Comparison of ENCODE assay signal across 8 cellular contexts in the genomic region with DNA sequence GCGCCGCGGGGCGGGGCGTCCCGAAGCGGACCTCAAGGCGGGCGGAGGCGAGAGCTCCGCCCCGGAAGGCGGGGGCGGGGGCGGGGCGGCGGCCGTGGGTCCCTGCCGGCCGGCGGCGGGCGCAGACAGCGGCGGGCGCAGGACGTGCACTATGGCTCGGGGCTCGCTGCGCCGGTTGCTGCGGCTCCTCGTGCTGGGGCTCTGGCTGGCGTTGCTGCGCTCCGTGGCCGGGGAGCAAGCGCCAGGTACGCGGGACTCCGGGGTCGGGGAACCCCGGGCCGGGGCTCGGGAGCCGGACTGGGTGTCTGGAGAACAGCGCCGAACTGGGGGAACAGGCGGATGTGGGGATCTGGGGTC. TPM values are rescaled to one million over a fixed set of nuclear protein-coding genes. Genes with fewer than 3 reads are reported as not detected.
DNase-seq lines count a peak whose midpoint lies in the region; ATAC-seq and TF ChIP-seq lines count a peak whose summit lies in the region.

Gene TNFRSF12A (plus strand): TSS at position 122 of the 357 bp plus-strand sequence. CDS start 30 bp downstream, at position 152.

- no peak for TF ChIP-seq CTCF in OCI-LY3 (IDR thresholded peaks at IDR 0.05; ENCODE audit: low read depth, low read length)
- TF ChIP-seq CTCF in esophagus muscularis mucosa (IDR thresholded peaks at IDR 0.05) = peak in 1 of 3 experiments; percentile 12
- TF ChIP-seq CTCF in stomach (IDR thresholded peaks at IDR 0.05) = no peak

- H3K4me1 ChIP-seq in CD4-positive, CD25-positive, alpha-beta regulatory T cell (ENCODE audit: control insufficient read depth, insufficient read depth, low read length, poor library complexity, severe bottlenecking) = peaks cover 52% of the 10 kb centered on the region
- peaks cover 32% of the 10 kb centered on the region for H3K4me1 ChIP-seq in OCI-LY3 (ENCODE audit: low read length)
- H3K4me1 ChIP-seq in esophagus muscularis mucosa = peaks cover 46 to 67% (median 63%) of the 10 kb centered on the region in 4 donors
- peaks cover 15 to 34% of the 10 kb centered on the region in 2 donors for H3K4me1 ChIP-seq in muscle layer of duodenum (ENCODE audit: control insufficient read depth in 1 of 2, insufficient read depth in 2 of 2, low read length in 2 of 2)
- H3K4me1 ChIP-seq in stomach = peaks cover 38 to 76% (median 70%) of the 10 kb centered on the region in 4 donors

- no peaks in the 10 kb centered on the region for H3K79me2 ChIP-seq in OCI-LY3 (ENCODE audit: low read length)

- peaks cover 15% of the 10 kb centered on the region for H3K27me3 Mint-ChIP-seq in CD4-positive, CD25-positive, alpha-beta regulatory T cell
- peaks cover 17% of the 10 kb centered on the region for H3K27me3 Mint-ChIP-seq in activated T-cell treated with anti-CD3 and anti-CD28 coated beads, Interleukin-2, amount 50 U/mL, for 72 hours (ENCODE audit: low read depth)

- peak; percentile 69 for TF ChIP-seq POLR2A in esophagus muscularis mucosa (IDR thresholded peaks at IDR 0.05; ENCODE audit: low read depth)
- TF ChIP-seq POLR2A in stomach (IDR thresholded peaks at IDR 0.05) = peak in 1 of 4 donors; percentile 66

- H3K9me3 Mint-ChIP-seq in CD4-positive, CD25-positive, alpha-beta regulatory T cell = no peaks in the 10 kb centered on the region
- H3K9me3 Mint-ChIP-seq in activated T-cell treated with anti-CD3 and anti-CD28 coated beads, Interleukin-2, amount 50 U/mL, for 72 hours = no peaks in the 10 kb centered on the region

- peak within 1 kb of the TSS; percentile 59 for H3K4me3 ChIP-seq in CD4-positive, CD25-positive, alpha-beta regulatory T cell (ENCODE audit: low read depth, low read length)
- H3K4me3 ChIP-seq in OCI-LY3 (ENCODE audit: low read length) = peak within 1 kb of the TSS; percentile 90
- peak within 1 kb of the TSS; percentile 66 to 86 (median 74) for H3K4me3 ChIP-seq in esophagus muscularis mucosa
- H3K4me3 ChIP-seq in muscle layer of duodenum (ENCODE audit: low read depth in 1 of 2, low read length in 2 of 2) = peak within 1 kb of the TSS; percentile 81 to 85
- peak within 1 kb of the TSS; percentile 63 to 85 (median 72) for H3K4me3 ChIP-seq in stomach

- peak within 1 kb of the TSS; percentile 49 for H3K9ac ChIP-seq in OCI-LY3 (ENCODE audit: low read length)

- H4K20me1 ChIP-seq in OCI-LY3 (ENCODE audit: insufficient read depth, low read length) = no peaks in the 10 kb centered on the region

- no peaks in the 10 kb centered on the region for H3K27me3 ChIP-seq in CD4-positive, CD25-positive, alpha-beta regulatory T cell (ENCODE audit: control insufficient read depth, insufficient read depth, low read length)
- no peaks in the 10 kb centered on the region for H3K27me3 ChIP-seq in OCI-LY3 (ENCODE audit: low read depth, low read length)
- peaks cover 0 to 30% (median 20%) of the 10 kb centered on the region in 4 donors for H3K27me3 ChIP-seq in esophagus muscularis mucosa
- H3K27me3 ChIP-seq in muscle layer of duodenum (ENCODE audit: low read depth, low read length) = peaks cover 14% of the 10 kb centered on the region
- H3K27me3 ChIP-seq in stomach = peaks cover 0 to 34% (median 20%) of the 10 kb centered on the region in 3 donors

- DNase-seq in CD4-positive, CD25-positive, alpha-beta regulatory T cell = peak; percentile 51 to 82 (median 63)
- DNase-seq in H4 (ENCODE audit: low spot score) (peak; percentile 63), esophagus muscularis mucosa (ENCODE audit: extremely low spot score) (peak; percentile 93), stomach (peak; percentile 81)
- DNase-seq in activated T-cell treated with anti-CD3 and anti-CD28 coated beads, Interleukin-2, amount 50 U/mL, for 72 hours = peak; percentile 77 to 84

- peaks cover 4 to 57% (median 26%) of the 10 kb centered on the region in 4 donors for H3K4me1 Mint-ChIP-seq in CD4-positive, CD25-positive, alpha-beta regulatory T cell
- peaks cover 65% of the 10 kb centered on the region for H3K4me1 Mint-ChIP-seq in activated T-cell treated with anti-CD3 and anti-CD28 coated beads, Interleukin-2, amount 50 U/mL, for 72 hours (ENCODE audit: low read depth)

- H3K27ac Mint-ChIP-seq in CD4-positive, CD25-positive, alpha-beta regulatory T cell = peak within 1 kb of the TSS; percentile 66 to 80 (median 71)
- peak within 1 kb of the TSS; percentile 40 for H3K27ac Mint-ChIP-seq in activated T-cell treated with anti-CD3 and anti-CD28 coated beads, Interleukin-2, amount 50 U/mL, for 72 hours

- no peaks in the 10 kb centered on the region for H3K36me3 ChIP-seq in CD4-positive, CD25-positive, alpha-beta regulatory T cell (ENCODE audit: control insufficient read depth, insufficient read depth, low read length)
- H3K36me3 ChIP-seq in OCI-LY3 (replicated peaks; ENCODE audit: low read depth, low read length) = no peaks in the 10 kb centered on the region
- H3K36me3 ChIP-seq in esophagus muscularis mucosa = peaks cover 0 to 4% (median 0%) of the 10 kb centered on the region in 4 donors
- H3K36me3 ChIP-seq in muscle layer of duodenum (ENCODE audit: control insufficient read depth in 1 of 2, insufficient read depth in 2 of 2, low read length in 2 of 2) = peaks cover 3 to 24% of the 10 kb centered on the region in 2 donors
- H3K36me3 ChIP-seq in stomach = no peaks in the 10 kb centered on the region

- H3K4me3 Mint-ChIP-seq in CD4-positive, CD25-positive, alpha-beta regulatory T cell = peak within 1 kb of the TSS; percentile 88 to 98 (median 90)
- peak within 1 kb of the TSS; percentile 83 to 85 for H3K4me3 Mint-ChIP-seq in activated T-cell treated with anti-CD3 and anti-CD28 coated beads, Interleukin-2, amount 50 U/mL, for 72 hours

- H3K27ac ChIP-seq in CD4-positive, CD25-positive, alpha-beta regulatory T cell (ENCODE audit: insufficient read depth, low read length, poor library complexity, severe bottlenecking) = peak within 1 kb of the TSS; percentile 91
- no peak within 1 kb of the TSS for H3K27ac ChIP-seq in OCI-LY3 (ENCODE audit: low read length)
- H3K27ac ChIP-seq in esophagus muscularis mucosa (replicated peaks in 1 of 4) = peak within 1 kb of the TSS; percentile 96 to 99 (median 98)
- peak within 1 kb of the TSS; percentile 95 for H3K27ac ChIP-seq in muscle layer of duodenum (ENCODE audit: low read length)
- peak within 1 kb of the TSS; percentile 97 to 99 (median 98) for H3K27ac ChIP-seq in stomach

- TF ChIP-seq EP300 in esophagus muscularis mucosa (IDR thresholded peaks at IDR 0.05) (no peak), stomach (IDR thresholded peaks at IDR 0.05) (no peak)

- H2AFZ ChIP-seq in OCI-LY3 (ENCODE audit: low read depth, low read length) = peak within 1 kb of the TSS; percentile 86; the same call in 1 of the 2 replicates

- no CpG with 5 or more reads among the region's 49 CpGs for WGBS in esophagus muscularis mucosa
- WGBS in stomach, 5 donors = 0 to 1% (median 1%) methylated on average over 9 to 49 of the region's 49 CpGs

- H3K9me3 ChIP-seq in CD4-positive, CD25-positive, alpha-beta regulatory T cell (ENCODE audit: control insufficient read depth in 2 of 2, low read length in 2 of 2) = no peaks in the 10 kb centered on the region
- no peaks in the 10 kb centered on the region for H3K9me3 ChIP-seq in OCI-LY3 (ENCODE audit: insufficient read depth, low read length)
- H3K9me3 ChIP-seq in esophagus muscularis mucosa = no peaks in the 10 kb centered on the region
- H3K9me3 ChIP-seq in muscle layer of duodenum (ENCODE audit: control insufficient read depth in 1 of 2, low read length in 2 of 2) = no peaks in the 10 kb centered on the region
- no peaks in the 10 kb centered on the region for H3K9me3 ChIP-seq in stomach

- intact Hi-C loops in esophagus muscularis mucosa (cut with DNase I) (no loop called here), stomach (cut with DNase I; ENCODE audit: low total_unique reads) (no loop called here)

- peak; percentile 7 to 12 for ATAC-seq in CD4-positive, CD25-positive, alpha-beta regulatory T cell (ENCODE audit: low read depth in 2 of 2)
- ATAC-seq in activated T-cell treated with anti-CD3 and anti-CD28 coated beads, Interleukin-2, amount 50 U/mL, for 72 hours (replicated peaks in 1 of 2) = peak; percentile 33 to 36
- ATAC-seq in HG02970 (IDR thresholded peaks at IDR 0.05; ENCODE audit: low FRiP score, unreplicated experiment) = no peak

- peak within 1 kb of the TSS; percentile 96 for H3K4me2 ChIP-seq in OCI-LY3 (ENCODE audit: low read length)

- H3K36me3 Mint-ChIP-seq in CD4-positive, CD25-positive, alpha-beta regulatory T cell = peaks cover 4% of the 10 kb centered on the region
- H3K36me3 Mint-ChIP-seq in activated T-cell treated with anti-CD3 and anti-CD28 coated beads, Interleukin-2, amount 50 U/mL, for 72 hours (ENCODE audit: insufficient read depth in 2 of 2) = no peaks in the 10 kb centered on the region

RNA-seq across cellular contexts. Expression of gene TNFRSF12A, which starts in this region (rescaled TPM):
- total RNA-seq in CD4-positive, CD25-positive, alpha-beta regulatory T cell = 0.94 TPM
- polyA plus RNA-seq in CD4-positive, CD25-positive, alpha-beta regulatory T cell = 1 to 10 TPM in 1 of 4 donors, under 1 TPM in 2, not detected in 1; 0.69 to 1.2 (median 0.78) TPM
- 312 and 417 TPM in 2 replicates for total RNA-seq in H4 (2014; rRNA removed; shearing (Covaris generic))
- 1 to 10 TPM; 3.9 to 4.0 TPM for total RNA-seq in activated T-cell treated with anti-CD3 and anti-CD28 coated beads, Interleukin-2, amount 50 U/mL, for 72 hours
- total RNA-seq in esophagus muscularis mucosa (100 to 1,000 TPM in 1 of 4 donors, 10 to 100 TPM in 3; 20.9 to 140 (median 57.5) TPM), stomach (100 to 1,000 TPM in 2 of 5 donors, 10 to 100 TPM in 2, 1 to 10 TPM in 1; 1.8 to 134 (median 77.2) TPM)
- polyA plus RNA-seq in stomach = 100 to 1,000 TPM in 1 of 3 donors, 10 to 100 TPM in 2; 20.3 to 117 (median 25.8) TPM

Comparison
In these comparisons a context has a peak if more than half of its experiments do, and no peak if none do; other contexts are left out.
1. RNA of gene TNFRSF12A (polyA plus RNA-seq): 20.3 to 117 TPM in stomach; 0.69 to 1.2 TPM in CD4-positive, CD25-positive, alpha-beta regulatory T cell; every median in the first group is over 4 times any median in the second.
2. Peak in every context shown above with its lines, with median percentiles within 50 percentile points of each other: DNase-seq and H3K4me3 ChIP-seq.